In the genomic region with DNA sequence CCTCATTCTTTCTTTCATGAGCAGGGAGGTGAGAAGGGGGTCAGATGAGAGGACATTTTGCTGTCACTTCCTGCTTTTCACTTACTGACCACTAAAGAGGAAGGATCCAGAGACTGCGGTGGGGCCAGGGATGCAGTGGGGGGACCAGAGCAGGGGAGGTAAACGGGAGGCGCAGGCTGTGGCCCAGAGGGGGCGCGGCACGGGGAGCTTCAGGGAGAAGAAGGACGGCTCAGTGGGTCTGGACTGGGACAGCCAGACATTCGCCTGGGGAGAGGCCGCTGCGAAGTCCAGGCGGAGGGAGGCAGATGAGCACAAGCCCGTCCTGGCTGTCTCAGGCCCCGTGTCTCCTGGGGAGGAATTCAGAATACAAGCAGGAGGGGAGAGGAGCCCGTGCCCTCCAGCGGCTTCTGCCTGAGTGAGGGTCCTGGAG, we compare ENCODE assay signal across 28 cellular contexts. TPM values are rescaled to one million over a fixed set of nuclear protein-coding genes. Genes with fewer than 3 reads are reported as not detected.
DNase-seq lines count a peak whose midpoint lies in the region; ATAC-seq and TF ChIP-seq lines count a peak whose summit lies in the region.
"Had no signal": no experiment of that assay in that cellular context is flagged by ENCODE, and none has a peak within 500 bp of the region (broad histone marks: within the 10 kb centered on the region; RNA-seq: fewer than 3 reads in every experiment).

No MANE protein-coding gene starts in this region.

- H3K4me1 Mint-ChIP-seq in glutamatergic neuron (ENCODE audit: low read depth, unreplicated experiment), result peaks cover 58% of the 10 kb centered on the region
- H3K4me1 Mint-ChIP-seq in activated T-helper 1 cell treated with anti-CD3 and anti-CD28 coated beads, Interleukin-12 subunit alpha, Interleukin-12 subunit beta, Interleukin-2, Interleukin-4 antibody, amounts not matched to agents 30 ng/mL and 10 ng/mL and 1 ng/mL, durations not matched to agents 14 hours and 24 hours and 36 hours (ENCODE audit: low read depth), result no peaks in the 10 kb centered on the region

- H3K36me3 Mint-ChIP-seq in glutamatergic neuron (ENCODE audit: unreplicated experiment), result no peaks in the 10 kb centered on the region
- no peaks in the 10 kb centered on the region for H3K36me3 Mint-ChIP-seq in activated T-helper 1 cell treated with anti-CD3 and anti-CD28 coated beads, Interleukin-12 subunit alpha, Interleukin-12 subunit beta, Interleukin-2, Interleukin-4 antibody, amounts not matched to agents 30 ng/mL and 10 ng/mL and 1 ng/mL, durations not matched to agents 14 hours and 24 hours and 36 hours (ENCODE audit: low read depth)
- H3K36me3 Mint-ChIP-seq: activated CD4-positive, alpha-beta memory T cell treated with anti-CD3 and anti-CD28 coated beads for 36 hours; activated naive CD8-positive, alpha-beta T cell treated with anti-CD3 and anti-CD28 coated beads, Interleukin-2, amount 10 ng/mL, durations not matched to agents 7 days and 5 days; immature natural killer cell; mesothelial cell of epicardium; natural killer cell treated with Interleukin-12 subunit alpha and Interleukin-12 subunit beta and Interleukin-15 and Interleukin-18, amount 100 ng/mL, for 72 hours had no signal

- no peaks in the 10 kb centered on the region for H3K9me3 ChIP-seq in heart right ventricle
- H3K9me3 ChIP-seq: right lobe of liver, stomach, tibial nerve had no signal

- H3K9me3 Mint-ChIP-seq in glutamatergic neuron (ENCODE audit: unreplicated experiment), result peaks cover 13% of the 10 kb centered on the region
- H3K9me3 Mint-ChIP-seq in activated T-helper 1 cell treated with anti-CD3 and anti-CD28 coated beads, Interleukin-12 subunit alpha, Interleukin-12 subunit beta, Interleukin-2, Interleukin-4 antibody, amounts not matched to agents 30 ng/mL and 10 ng/mL and 1 ng/mL, durations not matched to agents 14 hours and 24 hours and 36 hours, result no peaks in the 10 kb centered on the region
- H3K9me3 Mint-ChIP-seq: activated CD4-positive, alpha-beta memory T cell treated with anti-CD3 and anti-CD28 coated beads for 36 hours; activated naive CD8-positive, alpha-beta T cell treated with anti-CD3 and anti-CD28 coated beads, Interleukin-2, amount 10 ng/mL, durations not matched to agents 7 days and 5 days; central memory CD8-positive, alpha-beta T cell; GM23338; immature natural killer cell; mesothelial cell of epicardium; natural killer cell treated with Interleukin-12 subunit alpha and Interleukin-12 subunit beta and Interleukin-15 and Interleukin-18, amount 100 ng/mL, for 72 hours had no signal

- DNase-seq in heart right ventricle (no peak), cardiac septum (ENCODE audit: low spot score) (no peak), SKM-1 treated with dmso at 0.1 percent for 144 hours (lab: John Stamatoyannopoulos, UW; ENCODE audit: unreplicated experiment) (peak; percentile 59), glutamatergic neuron (peak; percentile 66), cerebellum (ENCODE audit: low spot score) (no peak)
- no peak for DNase-seq in activated CD4-positive, alpha-beta T cell treated with anti-CD3 and anti-CD28 coated beads for 48 hours
- no peak for DNase-seq in activated T-helper 1 cell treated with anti-CD3 and anti-CD28 coated beads, Interleukin-12 subunit alpha, Interleukin-12 subunit beta, Interleukin-2, Interleukin-4 antibody, amounts not matched to agents 30 ng/mL and 10 ng/mL and 1 ng/mL, durations not matched to agents 14 hours and 24 hours and 36 hours (ENCODE audit: low spot score)
- DNase-seq: 8988T; activated CD4-positive, alpha-beta memory T cell treated with anti-CD3 and anti-CD28 coated beads for 36 hours; activated naive CD8-positive, alpha-beta T cell treated with anti-CD3 and anti-CD28 coated beads, Interleukin-2, amount 10 ng/mL, durations not matched to agents 7 days and 5 days; foreskin fibroblast; hippocampal formation; immature natural killer cell; KG1; NCI-H1694; NCI-H526; right lobe of liver; T-helper 2 cell had no signal

- H3K4me1 ChIP-seq in heart right ventricle, result peaks cover 28 to 96% (median 70%) of the 10 kb centered on the region in 9 donors

- peaks cover 27% of the 10 kb centered on the region for H3K27me3 Mint-ChIP-seq in glutamatergic neuron (ENCODE audit: unreplicated experiment)
- no peaks in the 10 kb centered on the region for H3K27me3 Mint-ChIP-seq in activated T-helper 1 cell treated with anti-CD3 and anti-CD28 coated beads, Interleukin-12 subunit alpha, Interleukin-12 subunit beta, Interleukin-2, Interleukin-4 antibody, amounts not matched to agents 30 ng/mL and 10 ng/mL and 1 ng/mL, durations not matched to agents 14 hours and 24 hours and 36 hours (ENCODE audit: insufficient read depth)

- intact Hi-C loops in heart right ventricle (cut with DNase I), result no loop called here
- intact Hi-C loops in cardiac septum (cut with DNase I), result no loop called here
- intact Hi-C loops in activated T-helper 1 cell treated with anti-CD3 and anti-CD28 coated beads, Interleukin-12 subunit alpha, Interleukin-12 subunit beta, Interleukin-2, Interleukin-4 antibody, amounts not matched to agents 30 ng/mL and 10 ng/mL and 1 ng/mL, durations not matched to agents 14 hours and 24 hours and 36 hours (cut with micrococcal nuclease), result no loop called here

- peaks cover 0 to 9% (median 0%) of the 10 kb centered on the region in 7 donors for H3K27me3 ChIP-seq in heart right ventricle
- H3K27me3 ChIP-seq: right lobe of liver had no signal

- ATAC-seq in heart right ventricle (no peak), HG03460 (IDR thresholded peaks at IDR 0.05; ENCODE audit: unreplicated experiment) (no peak)
- ATAC-seq: GM23338; left lobe of liver; natural killer cell treated with Interleukin-12 subunit alpha and Interleukin-12 subunit beta and Interleukin-15 and Interleukin-18, amount 100 ng/mL, for 72 hours; right lobe of liver had no signal

- peaks cover 0 to 1% (median 0%) of the 10 kb centered on the region in 9 donors for H3K36me3 ChIP-seq in heart right ventricle
- H3K36me3 ChIP-seq: right lobe of liver, stomach, tibial nerve had no signal

- H3K4me3 ChIP-seq in heart right ventricle, result no peak overlapping the region
- H3K4me3 ChIP-seq: GM23338, right lobe of liver, stomach, tibial nerve had no signal

- H3K27ac Mint-ChIP-seq in glutamatergic neuron (ENCODE audit: unreplicated experiment), result peak overlapping the region; percentile 96
- no peak overlapping the region for H3K27ac Mint-ChIP-seq in activated T-helper 1 cell treated with anti-CD3 and anti-CD28 coated beads, Interleukin-12 subunit alpha, Interleukin-12 subunit beta, Interleukin-2, Interleukin-4 antibody, amounts not matched to agents 30 ng/mL and 10 ng/mL and 1 ng/mL, durations not matched to agents 14 hours and 24 hours and 36 hours
- H3K27ac Mint-ChIP-seq: activated CD4-positive, alpha-beta memory T cell treated with anti-CD3 and anti-CD28 coated beads for 36 hours; activated naive CD8-positive, alpha-beta T cell treated with anti-CD3 and anti-CD28 coated beads, Interleukin-2, amount 10 ng/mL, durations not matched to agents 7 days and 5 days; GM23338; immature natural killer cell; mesothelial cell of epicardium; natural killer cell treated with Interleukin-12 subunit alpha and Interleukin-12 subunit beta and Interleukin-15 and Interleukin-18, amount 100 ng/mL, for 72 hours had no signal

- TF ChIP-seq CTCF in heart right ventricle (IDR thresholded peaks at IDR 0.05), result no peak
- no peak for TF ChIP-seq CTCF in glutamatergic neuron (IDR thresholded peaks at IDR 0.05; ENCODE audit: partially characterized antibody, unreplicated experiment)

- 79 to 84% methylated on average over 15 of the region's 15 CpGs for WGBS in heart right ventricle, 2 donors

- H3K4me3 Mint-ChIP-seq in glutamatergic neuron (ENCODE audit: unreplicated experiment), result peak overlapping the region; percentile 79
- H3K4me3 Mint-ChIP-seq in activated T-helper 1 cell treated with anti-CD3 and anti-CD28 coated beads, Interleukin-12 subunit alpha, Interleukin-12 subunit beta, Interleukin-2, Interleukin-4 antibody, amounts not matched to agents 30 ng/mL and 10 ng/mL and 1 ng/mL, durations not matched to agents 14 hours and 24 hours and 36 hours, result no peak overlapping the region
- H3K4me3 Mint-ChIP-seq: activated CD4-positive, alpha-beta memory T cell treated with anti-CD3 and anti-CD28 coated beads for 36 hours; activated naive CD8-positive, alpha-beta T cell treated with anti-CD3 and anti-CD28 coated beads, Interleukin-2, amount 10 ng/mL, durations not matched to agents 7 days and 5 days; central memory CD8-positive, alpha-beta T cell; GM23338; immature natural killer cell; mesothelial cell of epicardium; natural killer cell treated with Interleukin-12 subunit alpha and Interleukin-12 subunit beta and Interleukin-15 and Interleukin-18, amount 100 ng/mL, for 72 hours had no signal

- H3K27ac ChIP-seq in heart right ventricle, result peak overlapping the region in 7 of 10 donors; percentile 13 to 77 (median 44)
- H3K27ac ChIP-seq: right lobe of liver, RWPE1, stomach, tibial nerve had no signal

RNA-seq across cellular contexts. Expression of gene SLC6A12, which starts 41.2 kb away (rescaled TPM):
- total RNA-seq in heart right ventricle (1 to 10 TPM in 5 of 10 donors, under 1 TPM in 5; 0.49 to 1.4 (median 0.98) TPM), cardiac septum (2.7 TPM), glutamatergic neuron (ENCODE audit: unreplicated experiment) (0.64 TPM), cerebellum (11.1 TPM)
- under 1 TPM; 0.14 to 0.44 TPM for polyA plus RNA-seq in heart right ventricle
- total RNA-seq in activated T-helper 1 cell treated with anti-CD3 and anti-CD28 coated beads, Interleukin-12 subunit alpha, Interleukin-12 subunit beta, Interleukin-2, Interleukin-4 antibody, amounts not matched to agents 30 ng/mL and 10 ng/mL and 1 ng/mL, durations not matched to agents 14 hours and 24 hours and 36 hours, result not detected in 2 replicates
- total RNA-seq: activated naive CD8-positive, alpha-beta T cell treated with anti-CD3 and anti-CD28 coated beads, Interleukin-2, amount 10 ng/mL, durations not matched to agents 7 days and 5 days; epithelial cell of proximal tubule had no signal
- polyA plus RNA-seq: GM23338 had no signal

Comparison
In these comparisons a context has a peak if more than half of its experiments do, and no peak if none do; other contexts are left out.
1. DNase-seq: peak in SKM-1 treated with dmso at 0.1 percent for 144 hours (single experiment) and glutamatergic neuron (single experiment); none in heart right ventricle (0 of 2), cardiac septum (single experiment), activated CD4-positive, alpha-beta T cell treated with anti-CD3 and anti-CD28 coated beads for 48 hours (single experiment), activated T-helper 1 cell treated with anti-CD3 and anti-CD28 coated beads, Interleukin-12 subunit alpha, Interleukin-12 subunit beta, Interleukin-2, Interleukin-4 antibody, amounts not matched to agents 30 ng/mL and 10 ng/mL and 1 ng/mL, durations not matched to agents 14 hours and 24 hours and 36 hours (single experiment) and cerebellum (single experiment).